Comparison of ENCODE assay signal across 1 cellular context in the genomic region with DNA sequence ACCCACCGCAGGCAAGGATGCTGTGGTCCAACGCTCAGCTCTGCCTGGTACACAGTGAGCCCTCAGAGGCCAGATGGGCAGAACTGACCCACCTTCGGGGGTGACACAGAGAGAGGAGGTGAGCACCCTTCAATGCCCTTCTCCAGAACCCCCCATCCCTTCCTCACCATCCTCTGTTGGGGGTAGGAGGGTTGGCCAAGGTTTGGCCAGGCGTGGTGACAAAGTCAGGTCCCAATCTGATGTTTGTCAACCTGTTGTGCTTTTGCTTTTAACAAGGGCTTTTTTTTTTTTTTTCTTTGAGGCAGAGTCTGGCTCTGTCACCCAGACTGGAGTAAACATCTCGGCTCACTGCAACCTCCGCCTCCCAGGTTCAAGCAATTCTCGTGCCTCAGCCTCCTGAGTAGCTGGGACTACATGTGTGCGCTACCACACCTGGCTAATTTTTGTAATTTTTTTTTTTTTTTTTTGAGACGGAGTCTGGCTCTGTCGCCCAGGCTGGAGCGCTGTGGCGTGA.
TF ChIP-seq lines count a peak whose summit lies in the region.

No MANE protein-coding gene starts in this region.

TF ChIP-seq in IMR-90, 13 proteins besides CTCF, POLR2A, EP300 and RAD21:
- TF ChIP-seq NFE2L2 (IDR thresholded peaks at IDR 0.05; ENCODE audit: low read depth, low read length) (no peak), RFX5 (IDR thresholded peaks at IDR 0.05; ENCODE audit: low read depth, low read length) (no peak), CEBPB (IDR thresholded peaks at IDR 0.05; ENCODE audit: low read depth, low read length) (no peak), RCOR1 (IDR thresholded peaks at IDR 0.05; ENCODE audit: insufficient replicate concordance, low read length) (no peak), SMC3 (IDR thresholded peaks at IDR 0.05; ENCODE audit: low read depth, low read length) (no peak)
TF ChIP-seq in IMR-90: peak in this region for 0.
